In the genomic region with DNA sequence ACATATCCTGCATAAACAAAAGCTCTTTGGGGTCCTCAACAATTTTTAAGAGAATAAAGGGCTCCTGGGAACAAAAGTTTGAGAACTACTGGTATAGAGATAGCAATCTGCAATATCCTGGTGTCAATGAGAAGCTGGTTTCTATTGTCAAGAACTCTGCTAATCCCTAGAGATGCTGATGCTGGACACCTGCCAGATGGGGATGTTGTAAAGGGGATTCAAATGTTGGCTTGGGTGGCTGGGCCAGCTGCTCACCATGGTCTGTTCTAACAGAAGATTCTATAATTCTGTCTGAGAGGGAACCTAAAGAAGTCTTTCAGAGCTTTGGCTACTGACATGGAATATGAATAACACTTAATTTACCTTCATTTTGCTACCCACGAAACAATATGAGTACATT, we compare ENCODE assay signal across 16 cellular contexts.
DNase-seq lines count a peak whose midpoint lies in the region; TF ChIP-seq lines count a peak whose summit lies in the region.
"Had no signal": no experiment of that assay in that cellular context is flagged by ENCODE, and none has a peak within 500 bp of the region (broad histone marks: within the 10 kb centered on the region; RNA-seq: fewer than 3 reads in every experiment).

No MANE protein-coding gene starts in this region.

- H3K4me2 ChIP-seq in PC-9 = no peak overlapping the region

- no peak overlapping the region for H3K27ac ChIP-seq in PC-9
- H3K27ac ChIP-seq: epithelial cell of prostate, RWPE1 had no signal

- H3K4me3 ChIP-seq in BE2C (ENCODE audit: low read depth, low read length) (no peak overlapping the region), PC-9 (no peak overlapping the region)

- H3K9me3 ChIP-seq in BE2C (no peaks in the 10 kb centered on the region), PC-9 (ENCODE audit: insufficient read depth, low read depth) (no peaks in the 10 kb centered on the region)

- no peak for TF ChIP-seq CTCF in BE2C (IDR thresholded peaks at IDR 0.05; ENCODE audit: low read depth, low read length)
- no peak for TF ChIP-seq CTCF in PC-9 (conservative IDR thresholded peaks at IDR 0.05)

- H2AFZ ChIP-seq in PC-9 = no peak overlapping the region

- H4K20me1 ChIP-seq in PC-9 (ENCODE audit: insufficient read depth) = no peaks in the 10 kb centered on the region

- no peaks in the 10 kb centered on the region for H3K27me3 ChIP-seq in BE2C
- no peaks in the 10 kb centered on the region for H3K27me3 ChIP-seq in PC-9 (ENCODE audit: insufficient read depth, low read depth)

- intact Hi-C loops in PC-9 (cut with micrococcal nuclease; ENCODE audit: unreplicated experiment) = no loop called here

- H3K79me2 ChIP-seq in PC-9 (ENCODE audit: low read depth) = no peaks in the 10 kb centered on the region

- H3K4me1 ChIP-seq in BE2C (peaks cover 49% of the 10 kb centered on the region), PC-9 (replicated peaks; ENCODE audit: insufficient read depth) (no peaks in the 10 kb centered on the region)

- DNase-seq in BE2C (peak; percentile 94), DMS 273 (lab: John Stamatoyannopoulos, UW; ENCODE audit: unreplicated experiment) (peak; percentile 81), NCI-H1694 (lab: John Stamatoyannopoulos, UW) (peak; percentile 66), NCI-H526 treated with DMSO at 0.1 percent for 48 hours (lab: John Stamatoyannopoulos, UW) (peak; percentile 19), PC-9 (no peak), SKM-1 (lab: John Stamatoyannopoulos, UW; ENCODE audit: unreplicated experiment) (no peak), cerebellum (ENCODE audit: low spot score) (no peak)
- DNase-seq: activated B cell treated with CpG ODN at 0.5 μM for 24 hours; activated CD4-positive, alpha-beta T cell treated with anti-CD3 and anti-CD28 coated beads, Interleukin-2, amount 50 U/mL, for 4 hours; activated CD8-positive, alpha-beta memory T cell treated with anti-CD3 and anti-CD28 coated beads, Interleukin-2, amount 50 U/mL, for 4 hours; activated naive CD8-positive, alpha-beta T cell treated with anti-CD3 and anti-CD28 coated beads, Interleukin-2, amount 10 ng/mL, durations not matched to agents 7 days and 5 days; CD4-positive, alpha-beta memory T cell; mesendoderm; T-helper 9 cell had no signal

- CTCF ChIA-PET in PC-9 (lab: Charles Lee) = no interaction called here

- no peaks in the 10 kb centered on the region for H3K36me3 ChIP-seq in BE2C
- no peaks in the 10 kb centered on the region for H3K36me3 ChIP-seq in PC-9 (ENCODE audit: low read depth)

- POLR2A ChIA-PET in PC-9 (lab: Charles Lee; ENCODE audit: unreplicated experiment) = no interaction called here

- BruUV-seq in PC-9 (replicated peaks; lab: Mats Ljungman, UMichigan) = no TSS peak

- no peaks in the 10 kb centered on the region for H3K9me2 ChIP-seq in PC-9 (ENCODE audit: insufficient read depth)

- H3F3A ChIP-seq in PC-9 (ENCODE audit: insufficient read depth, low read depth) = no peaks in the 10 kb centered on the region

Comparison
In these comparisons a context has a peak if more than half of its experiments do, and no peak if none do; other contexts are left out.
1. DNase-seq: peak in BE2C (single experiment), DMS 273 (single experiment), NCI-H1694 (single experiment) and NCI-H526 treated with DMSO at 0.1 percent for 48 hours (single experiment); none in PC-9 (0 of 2), SKM-1 (single experiment) and cerebellum (single experiment).